ENCODE assay signal across 35 cellular contexts in the genomic region with DNA sequence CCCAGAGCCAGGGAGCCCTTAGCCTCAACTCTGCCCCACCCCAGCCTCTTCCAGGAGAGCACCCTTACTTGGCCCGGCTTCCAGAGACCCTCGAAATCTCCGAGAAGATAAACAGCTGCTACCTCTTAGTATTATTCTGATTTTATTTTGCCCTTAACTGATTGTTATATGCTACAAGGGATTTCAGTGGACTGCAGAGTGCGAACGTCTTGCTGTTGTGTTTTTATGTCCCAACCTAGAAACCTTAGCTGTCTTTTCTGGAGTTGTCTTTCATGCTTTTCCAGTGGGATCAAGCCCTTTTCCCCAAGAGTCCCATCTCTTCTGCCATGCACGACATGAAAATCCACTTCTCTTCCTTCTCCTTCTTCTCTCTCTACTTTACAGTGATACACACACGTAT. TPM values are rescaled to one million over a fixed set of nuclear protein-coding genes. Genes with fewer than 3 reads are reported as not detected.
"Had no signal": no experiment of that assay in that cellular context is flagged by ENCODE, and none has a peak within 500 bp of the region (broad histone marks: within the 10 kb centered on the region; RNA-seq: fewer than 3 reads in every experiment).

No MANE protein-coding gene starts in this region.

- H3K27ac ChIP-seq: KMS-11, PC-9, RWPE1, SJCRH30, SK-N-MC had no signal

- H3K4me2 ChIP-seq: KMS-11, PC-9 had no signal

- ATAC-seq: Panc1, Right ventricle myocardium inferior, SK-N-SH treated with all-trans-retinoic acid at 6 μM for 48 hours had no signal

- H3K4me1 ChIP-seq: SJCRH30 had no signal

- H3K36me3 ChIP-seq: SJCRH30 had no signal

- H3K9ac ChIP-seq: KMS-11 had no signal

- H3K4me3 ChIP-seq: PC-9, SJCRH30, SK-N-MC had no signal

- H2AFZ ChIP-seq: PC-9 had no signal

- FAIRE-seq: RCC 7860 had no signal

- DNase-seq: Karpas-422, KBM-7, MM.1S, MV-4-11, NCI-H1092, NCI-H1105, NCI-H1417 treated with DMSO at 0.1 percent for 48 hours, NCI-H1436 treated with DMSO at 0.1 percent for 48 hours, NCI-H1694 treated with DMSO at 0.1 percent for 48 hours, NCI-H187 treated with DMSO at 0.1 percent for 48 hours, NCI-H2029, NCI-H2081, NCI-H2171, NCI-H226, NCI-H446 treated with DMSO at 0.1 percent for 48 hours, NCI-H510A, NCI-H526, NCI-H69, NCI-H748 treated with DMSO at 0.1 percent for 48 hours, PC-9, SHP77, SIG-M5, SJCRH30 had no signal

- H3K9me3 ChIP-seq: SJCRH30 had no signal

RNA-seq across cellular contexts. Expression of a gene that starts 47.0 kb away (rescaled TPM):
- total RNA-seq: LHCN-M2, MCF 10A, PC-9, RPMI7951, SJCRH30, SK-MEL-5 had no signal

RNA-seq across cellular contexts. Expression of a gene that starts 59.3 kb away (rescaled TPM):
- total RNA-seq: OCI-LY7, SJCRH30, SK-MEL-5 had no signal
